Comparison of ENCODE assay signal across 14 cellular contexts in genomic region chr1:185348995-185349394, GRCh38. TPM values are rescaled to one million over a fixed set of nuclear protein-coding genes. Genes with fewer than 3 reads are reported as not detected.
DNase-seq lines count a peak whose midpoint lies in the region; ATAC-seq and TF ChIP-seq lines count a peak whose summit lies in the region.
"Had no signal": no experiment of that assay in that cellular context is flagged by ENCODE, and none has a peak within 500 bp of the region (broad histone marks: within the 10 kb centered on the region; RNA-seq: fewer than 3 reads in every experiment).

No MANE protein-coding gene starts in this region.

- DNase-seq in NCI-H1105 treated with DMSO at 0.1 percent for 48 hours (lab: John Stamatoyannopoulos, UW) (peak; percentile 10), NCI-H1105 (lab: John Stamatoyannopoulos, UW) (no peak), NCI-H2107 (lab: John Stamatoyannopoulos, UW) (no peak)
- DNase-seq in stimulated activated effector memory CD8-positive, alpha-beta T cell treated with anti-CD3 and anti-CD28 coated beads, Interleukin-12 subunit alpha, Interleukin-12 subunit beta, amount 100 ng/mL, for 72 hours (ENCODE audit: low spot score in 2 of 2) = no peak
- DNase-seq in CD4-positive, alpha-beta memory T cell = no peak
- DNase-seq: 8988T, AML-193, DMS79, GOT3, H9 had no signal

- H3K36me3 ChIP-seq in CD4-positive, alpha-beta memory T cell (ENCODE audit: insufficient read depth, low read length) = no peaks in the 10 kb centered on the region
- H3K36me3 ChIP-seq: BLaER1 had no signal

- no peak for ATAC-seq in stimulated activated effector memory CD8-positive, alpha-beta T cell treated with anti-CD3 and anti-CD28 coated beads, Interleukin-12 subunit alpha, Interleukin-12 subunit beta, amount 100 ng/mL, for 72 hours
- no peak for ATAC-seq in GM21717 (IDR thresholded peaks at IDR 0.05; ENCODE audit: unreplicated experiment)

- no peak for TF ChIP-seq CTCF in nephron (IDR thresholded peaks at IDR 0.05; ENCODE audit: unreplicated experiment in 3 of 3)

- no peaks in the 10 kb centered on the region for H3K9me3 ChIP-seq in CD4-positive, alpha-beta memory T cell (ENCODE audit: control insufficient read depth in 1 of 2, low read length in 2 of 2)
- H3K9me3 ChIP-seq: BLaER1 had no signal

- no peak overlapping the region for H3K4me3 Mint-ChIP-seq in dendritic cell treated with granulocyte-macrophage colony-stimulating factor and Interleukin-4, amounts not matched to agents 40 ng/mL and 50 ng/mL, for 4 days
- H3K4me3 Mint-ChIP-seq in nephron = no peak overlapping the region
- no peak overlapping the region for H3K4me3 Mint-ChIP-seq in stimulated activated effector memory CD8-positive, alpha-beta T cell treated with anti-CD3 and anti-CD28 coated beads, Interleukin-12 subunit alpha, Interleukin-12 subunit beta, amount 100 ng/mL, for 72 hours
- no peak overlapping the region for H3K4me3 Mint-ChIP-seq in CD4-positive, alpha-beta memory T cell
- H3K4me3 Mint-ChIP-seq: H9 had no signal

- peaks cover 6% of the 10 kb centered on the region for H3K36me3 Mint-ChIP-seq in dendritic cell treated with granulocyte-macrophage colony-stimulating factor and Interleukin-4, amounts not matched to agents 40 ng/mL and 50 ng/mL, for 4 days (ENCODE audit: low read depth)
- H3K36me3 Mint-ChIP-seq in nephron (ENCODE audit: low read depth) = no peaks in the 10 kb centered on the region
- no peaks in the 10 kb centered on the region for H3K36me3 Mint-ChIP-seq in stimulated activated effector memory CD8-positive, alpha-beta T cell treated with anti-CD3 and anti-CD28 coated beads, Interleukin-12 subunit alpha, Interleukin-12 subunit beta, amount 100 ng/mL, for 72 hours
- H3K36me3 Mint-ChIP-seq in CD4-positive, alpha-beta memory T cell = no peaks in the 10 kb centered on the region

- no peaks in the 10 kb centered on the region for H3K27me3 Mint-ChIP-seq in dendritic cell treated with granulocyte-macrophage colony-stimulating factor and Interleukin-4, amounts not matched to agents 40 ng/mL and 50 ng/mL, for 4 days
- no peaks in the 10 kb centered on the region for H3K27me3 Mint-ChIP-seq in nephron (ENCODE audit: low read depth)
- H3K27me3 Mint-ChIP-seq in CD4-positive, alpha-beta memory T cell = no peaks in the 10 kb centered on the region

- intact Hi-C loops in dendritic cell treated with granulocyte-macrophage colony-stimulating factor and Interleukin-4, amounts not matched to agents 40 ng/mL and 50 ng/mL, for 4 days (cut with micrococcal nuclease) = no loop called here
- intact Hi-C loops in CD4-positive, alpha-beta memory T cell (cut with micrococcal nuclease) = no loop called here

- H3K9me3 Mint-ChIP-seq in dendritic cell treated with granulocyte-macrophage colony-stimulating factor and Interleukin-4, amounts not matched to agents 40 ng/mL and 50 ng/mL, for 4 days = no peaks in the 10 kb centered on the region
- H3K9me3 Mint-ChIP-seq in nephron = no peaks in the 10 kb centered on the region
- no peaks in the 10 kb centered on the region for H3K9me3 Mint-ChIP-seq in stimulated activated effector memory CD8-positive, alpha-beta T cell treated with anti-CD3 and anti-CD28 coated beads, Interleukin-12 subunit alpha, Interleukin-12 subunit beta, amount 100 ng/mL, for 72 hours
- peaks cover 0 to 2% (median 0%) of the 10 kb centered on the region in 8 donors for H3K9me3 Mint-ChIP-seq in CD4-positive, alpha-beta memory T cell
- H3K9me3 Mint-ChIP-seq: H9 had no signal

- no peak overlapping the region for H3K4me3 ChIP-seq in CD4-positive, alpha-beta memory T cell (ENCODE audit: low read length in 2 of 2)
- H3K4me3 ChIP-seq: BLaER1 had no signal

- peaks cover 30% of the 10 kb centered on the region for H3K4me1 Mint-ChIP-seq in dendritic cell treated with granulocyte-macrophage colony-stimulating factor and Interleukin-4, amounts not matched to agents 40 ng/mL and 50 ng/mL, for 4 days (ENCODE audit: low read depth)
- H3K4me1 Mint-ChIP-seq in nephron = peaks cover 34% of the 10 kb centered on the region
- H3K4me1 Mint-ChIP-seq in stimulated activated effector memory CD8-positive, alpha-beta T cell treated with anti-CD3 and anti-CD28 coated beads, Interleukin-12 subunit alpha, Interleukin-12 subunit beta, amount 100 ng/mL, for 72 hours = no peaks in the 10 kb centered on the region
- peaks cover 8 to 23% (median 10%) of the 10 kb centered on the region in 4 donors for H3K4me1 Mint-ChIP-seq in CD4-positive, alpha-beta memory T cell

- POLR2A ChIA-PET in CD4-positive, alpha-beta memory T cell (lab: Charles Lee; ENCODE audit: partially characterized antibody) = interaction anchor here (0.9 to 1.1 kb wide), 2 partner anchors 10 to 251 kb away, joined by 3 to 5 read pairs; no protein-coding TSS in a partner anchor

- H3K27me3 ChIP-seq in CD4-positive, alpha-beta memory T cell (ENCODE audit: insufficient read depth, low read length) = no peaks in the 10 kb centered on the region
- H3K27me3 ChIP-seq: BLaER1 had no signal

- H3K4me1 ChIP-seq in CD4-positive, alpha-beta memory T cell (ENCODE audit: insufficient read depth, low read length) = no peaks in the 10 kb centered on the region

- CTCF ChIA-PET in CD4-positive, alpha-beta memory T cell (lab: Charles Lee; ENCODE audit: partially characterized antibody) = interaction anchor here (0.7 to 2.4 kb wide), 2 partner anchors 31 to 247 kb away, joined by 5 to 6 read pairs; partner anchors contain the start of gene IVNS1ABP

- peak overlapping the region; percentile 75 for H3K27ac Mint-ChIP-seq in dendritic cell treated with granulocyte-macrophage colony-stimulating factor and Interleukin-4, amounts not matched to agents 40 ng/mL and 50 ng/mL, for 4 days
- peak overlapping the region; percentile 30 to 74 (median 66) for H3K27ac Mint-ChIP-seq in nephron
- H3K27ac Mint-ChIP-seq in stimulated activated effector memory CD8-positive, alpha-beta T cell treated with anti-CD3 and anti-CD28 coated beads, Interleukin-12 subunit alpha, Interleukin-12 subunit beta, amount 100 ng/mL, for 72 hours = peak overlapping the region; percentile 54
- peak overlapping the region in 2 of 7 donors; percentile 4 to 60 for H3K27ac Mint-ChIP-seq in CD4-positive, alpha-beta memory T cell

- H3K27ac ChIP-seq in CD4-positive, alpha-beta memory T cell (ENCODE audit: low read depth, low read length) = no peak overlapping the region
- H3K27ac ChIP-seq: BLaER1 had no signal

RNA-seq across cellular contexts. Expression of gene IVNS1ABP, which starts 32.0 kb away (rescaled TPM):
- 100 to 1,000 TPM; 179 to 187 TPM for total RNA-seq in CD4-positive, alpha-beta memory T cell
- polyA plus RNA-seq in CD4-positive, alpha-beta memory T cell = 10 to 100 TPM; 74.0 to 79.6 TPM
